Comparison of ENCODE assay signal across 8 cellular contexts in genomic region chr3:134473868-134474546, GRCh38. TPM values are rescaled to one million over a fixed set of nuclear protein-coding genes. Genes with fewer than 3 reads are reported as not detected.
A peak's percentile ranks its signal among the peaks of the same experiment; 100 is the strongest.
DNase-seq lines count a peak whose midpoint lies in the region; ATAC-seq, FAIRE-seq and TF ChIP-seq lines count a peak whose summit lies in the region.

No MANE protein-coding gene starts in this region.

- peak; percentile 86 for FAIRE-seq in colon (lab: Jason Lieb, UNC)

- peak; percentile 62 for DNase-seq in COLO829 (ENCODE audit: low spot score)
- peak; percentile 45 for DNase-seq in NCI-H2227 treated with DMSO at 0.1 percent for 48 hours (lab: John Stamatoyannopoulos, UW)
- peak; percentile 77 to 86 for DNase-seq in activated CD4-positive, alpha-beta T cell treated with anti-CD3 and anti-CD28 coated beads for 4 hours
- peak; percentile 35 to 72 (median 50) for DNase-seq in stimulated activated CD4-positive, alpha-beta T cell treated with anti-CD3 and anti-CD28 coated beads, TNF-alpha, amount 100 ng/mL, for 4 hours (ENCODE audit: low read depth in 3 of 3)

- H3K36me3 ChIP-seq in HEK293 (ENCODE audit: control insufficient read depth in 2 of 2, insufficient read depth in 1 of 2, low read length in 2 of 2) = peaks cover 0 to 34% of the 10 kb centered on the region in 2 experiments
- H3K36me3 ChIP-seq in liver (ENCODE audit: control insufficient read depth in 4 of 4, insufficient read depth in 3 of 4, low read depth in 1 of 4, low read length in 3 of 4) = peaks cover 2 to 11% (median 8%) of the 10 kb centered on the region in 4 donors

- 23% methylated on average over 9 of the region's 9 CpGs for WGBS in liver

- H3K4me3 ChIP-seq in HEK293 (ENCODE audit: low read depth, low read length) (no peak overlapping the region), liver (ENCODE audit: low read depth in 1 of 3, low read length in 3 of 3) (no peak overlapping the region)

- H3K27ac ChIP-seq in HEK293 (ENCODE audit: extremely low read depth, low read depth, low read length) = no peak overlapping the region
- no peak overlapping the region for H3K27ac ChIP-seq in liver (ENCODE audit: low read depth in 1 of 2, low read length in 2 of 2)

- CTCF ChIA-PET in HEK293 (lab: Yijun Ruan, JAX) = interaction anchor here (0.6 to 6.3 kb wide), 25 partner anchors 9 to 544 kb away, joined by 3 to 124 read pairs (median 3); partner anchors contain the start of gene AMOTL2

- TF ChIP-seq CTCF in HEK293 (tag by site-specific recombination; IDR thresholded peaks at IDR 0.05) (peak; percentile 40; the same call in 1 of the 2 replicates), liver (IDR thresholded peaks at IDR 0.05; ENCODE audit: low read depth, low read length, missing input control) (peak; percentile 82)

- H3K9ac ChIP-seq in liver (ENCODE audit: low read depth in 1 of 2, low read length in 2 of 2) = peak overlapping the region in 1 of 2 donors; percentile 14

- no peaks in the 10 kb centered on the region for H3K9me3 ChIP-seq in HEK293 (ENCODE audit: control insufficient read depth, insufficient read depth, low read depth, low read length)
- H3K9me3 ChIP-seq in liver (ENCODE audit: control insufficient read depth in 4 of 4, low read length in 3 of 4) = no peaks in the 10 kb centered on the region

- POLR2A ChIA-PET in HEK293 (lab: Yijun Ruan, JAX) = interaction anchor here (0.7 to 1.0 kb wide), 2 partner anchors 8 to 163 kb away, joined by 3 to 4 read pairs; no protein-coding TSS in a partner anchor

- no peaks in the 10 kb centered on the region for H3K27me3 ChIP-seq in liver (ENCODE audit: control insufficient read depth in 4 of 4, insufficient read depth in 4 of 4, low read length in 3 of 4)

- peak; percentile 90 to 94 for TF ChIP-seq RAD21 in liver (IDR thresholded peaks at IDR 0.05)

- H3K4me1 ChIP-seq in HEK293 (ENCODE audit: control insufficient read depth, insufficient read depth, low read length) (no peaks in the 10 kb centered on the region), liver (ENCODE audit: control insufficient read depth in 4 of 4, insufficient read depth in 4 of 4, low read length in 3 of 4) (peaks cover 2 to 22% (median 18%) of the 10 kb centered on the region in 4 donors)

- no peak for ATAC-seq in HG02852 (IDR thresholded peaks at IDR 0.05; ENCODE audit: unreplicated experiment)

TF ChIP-seq in HEK293, 187 proteins besides CTCF, POLR2A, EP300 and RAD21:
- TF ChIP-seq ZNF18 (tag by site-specific recombination; IDR thresholded peaks at IDR 0.05) (no peak), PRDM1 (tag by site-specific recombination; IDR thresholded peaks at IDR 0.05) (peak; percentile 76), ZNF654 (tag by site-specific recombination; IDR thresholded peaks at IDR 0.05; ENCODE audit: low read depth) (peak; percentile 65)

TF ChIP-seq in liver, 16 proteins besides CTCF, POLR2A, EP300 and RAD21:
- no peak for TF ChIP-seq TAF1 (conservative IDR thresholded peaks at IDR 0.05)
- TF ChIP-seq RXRA (IDR thresholded peaks at IDR 0.05) = peak in 1 of 2 donors; percentile 9
- no peak for TF ChIP-seq NR2F2 (IDR thresholded peaks at IDR 0.05)

RNA-seq across cellular contexts. Expression of gene ANAPC13, which starts 11.8 kb away (rescaled TPM):
- total RNA-seq in liver = 10 to 100 TPM; 20.9 to 30.2 TPM
- polyA plus RNA-seq in liver = 10 to 100 TPM; 46.2 to 80.9 TPM

RNA-seq across cellular contexts. Expression of gene CEP63, which starts 11.8 kb away (rescaled TPM):
- 10 to 100 TPM; 14.3 to 16.1 TPM for total RNA-seq in liver
- 10 to 100 TPM in 1 of 2 donors, 1 to 10 TPM in 1; 8.1 to 11.1 TPM for polyA plus RNA-seq in liver
